In genomic region chr1:3452866-3453175, GRCh38 we compare ENCODE assay signal across 12 cellular contexts. TPM values are rescaled to one million over a fixed set of nuclear protein-coding genes. Genes with fewer than 3 reads are reported as not detected.
"Had no signal": no experiment of that assay in that cellular context is flagged by ENCODE, and none has a peak within 500 bp of the region (broad histone marks: within the 10 kb centered on the region; RNA-seq: fewer than 3 reads in every experiment).

No MANE protein-coding gene starts in this region.

- H3K36me3 ChIP-seq: cardiac muscle cell, heart left ventricle had no signal

- H3K9me3 Mint-ChIP-seq: activated CD4-positive, alpha-beta T cell treated with anti-CD3 and anti-CD28 coated beads, Interleukin-2, amount 10 ng/mL, durations not matched to agents 24 days and 14 days had no signal

- FAIRE-seq: frontal cortex, islet of Langerhans had no signal

- H3K27me3 ChIP-seq: cardiac muscle cell had no signal

- H2AFZ ChIP-seq: parathyroid adenoma had no signal

- H3K9ac ChIP-seq: parathyroid adenoma had no signal

- H3K79me2 ChIP-seq: parathyroid adenoma had no signal

- H3K4me3 Mint-ChIP-seq: activated CD4-positive, alpha-beta T cell treated with anti-CD3 and anti-CD28 coated beads, Interleukin-2, amount 10 ng/mL, durations not matched to agents 24 days and 14 days had no signal

- H3K27ac Mint-ChIP-seq: activated B cell treated with CpG ODN at 0.5 μM for 24 hours; activated CD4-positive, alpha-beta T cell treated with anti-CD3 and anti-CD28 coated beads, Interleukin-2, amount 10 ng/mL, durations not matched to agents 24 days and 14 days; activated naive CD4-positive, alpha-beta T cell treated with anti-CD3 and anti-CD28 coated beads for 36 hours; nephron progenitor cell had no signal

- H3K36me3 Mint-ChIP-seq: stimulated activated naive B cell treated with anti-CD40 and anti-IgM and Interleukin-4, amounts not matched to agents 10 μg/mL and 1 μg/mL and 100 μg/mL, for 72 hours had no signal

- H3K27ac ChIP-seq: cardiac muscle cell, coronary artery, heart left ventricle, parathyroid adenoma had no signal

- H3K4me1 Mint-ChIP-seq: activated CD4-positive, alpha-beta T cell treated with anti-CD3 and anti-CD28 coated beads, Interleukin-2, amount 10 ng/mL, durations not matched to agents 24 days and 14 days had no signal

- H3K4me3 ChIP-seq: cardiac muscle cell, heart left ventricle, smooth muscle cell had no signal

- H3K4me2 ChIP-seq: smooth muscle cell had no signal

RNA-seq across cellular contexts. Expression of gene ARHGEF16, which starts 1.6 kb away (rescaled TPM):
- total RNA-seq: activated B cell treated with CpG ODN at 0.5 μM for 24 hours; activated CD4-positive, alpha-beta T cell treated with anti-CD3 and anti-CD28 coated beads, Interleukin-2, amount 10 ng/mL, durations not matched to agents 24 days and 14 days; frontal cortex had no signal
